ENCODE assay signal across 10 cellular contexts in genomic region chr2:134491796-134492441, GRCh38.
DNase-seq lines count a peak whose midpoint lies in the region; ATAC-seq and TF ChIP-seq lines count a peak whose summit lies in the region.
"Had no signal": no experiment of that assay in that cellular context is flagged by ENCODE, and none has a peak within 500 bp of the region (broad histone marks: within the 10 kb centered on the region; RNA-seq: fewer than 3 reads in every experiment).

No MANE protein-coding gene starts in this region.

- H4K8ac ChIP-seq in mesenchymal stem cell (ENCODE audit: low read length): no peak overlapping the region

- H4K91ac ChIP-seq in mesenchymal stem cell (ENCODE audit: low read length): no peak overlapping the region

- peak; percentile 98 for DNase-seq in DMS153 (lab: John Stamatoyannopoulos, UW)
- peak; percentile 92 for DNase-seq in NCI-H146 (lab: John Stamatoyannopoulos, UW)
- no peak for DNase-seq in RWPE2 (ENCODE audit: low spot score)
- no peak for DNase-seq in kidney epithelial cell (ENCODE audit: low read depth)
- no peak for DNase-seq in mesenchymal stem cell
- no peak for DNase-seq in epidermal melanocyte (ENCODE audit: insufficient read length, low spot score)
- no peak for DNase-seq in activated naive CD4-positive, alpha-beta T cell (lab: John Stamatoyannopoulos, UW)
- DNase-seq: activated B cell treated with CpG ODN at 0.5 μM for 24 hours, aorta had no signal

- no peak overlapping the region for H3K4ac ChIP-seq in mesenchymal stem cell (ENCODE audit: low read depth in 1 of 2, low read length in 2 of 2)

- H3K9ac ChIP-seq in mesenchymal stem cell (ENCODE audit: low read length): no peak overlapping the region

- peaks cover 10% of the 10 kb centered on the region for H3K79me1 ChIP-seq in mesenchymal stem cell (replicated peaks; ENCODE audit: low read length, poor library complexity, severe bottlenecking)

- H3K36me3 ChIP-seq in RWPE2 (ENCODE audit: low read depth) (no peaks in the 10 kb centered on the region), kidney epithelial cell (ENCODE audit: control insufficient read depth, insufficient read depth, low read length) (no peaks in the 10 kb centered on the region), mesenchymal stem cell (ENCODE audit: control insufficient read depth in 1 of 2, insufficient read depth in 2 of 2, low read depth in 1 of 2, low read length in 2 of 2) (no peaks in the 10 kb centered on the region)

- no peak overlapping the region for H3K23ac ChIP-seq in mesenchymal stem cell (ENCODE audit: low read length in 2 of 2)

- no peak overlapping the region for H3K18ac ChIP-seq in mesenchymal stem cell (ENCODE audit: low read depth in 1 of 2, low read length in 2 of 2)

- 73% methylated on average over 9 of the region's 9 CpGs for WGBS in mesenchymal stem cell

- H3K14ac ChIP-seq in mesenchymal stem cell (ENCODE audit: low read length in 2 of 2): no peak overlapping the region

- H2BK5ac ChIP-seq in mesenchymal stem cell (ENCODE audit: low read depth, low read length, poor library complexity, severe bottlenecking): no peak overlapping the region

- H2AK5ac ChIP-seq in mesenchymal stem cell (ENCODE audit: low read length, severe bottlenecking): no peak overlapping the region

- H3K27me3 ChIP-seq in RWPE2 (ENCODE audit: insufficient read depth, poor library complexity, severe bottlenecking): peaks cover 14% of the 10 kb centered on the region
- no peaks in the 10 kb centered on the region for H3K27me3 ChIP-seq in kidney epithelial cell (ENCODE audit: control insufficient read depth, insufficient read depth, low read length)
- H3K27me3 ChIP-seq in mesenchymal stem cell (ENCODE audit: control insufficient read depth in 1 of 2, insufficient read depth in 1 of 2, low read length in 2 of 2): peaks cover 0 to 34% of the 10 kb centered on the region in 2 experiments

- peak; percentile 26 for TF ChIP-seq CTCF in RWPE2 (IDR thresholded peaks at IDR 0.05; ENCODE audit: poor library complexity, severe bottlenecking)
- peak; percentile 39 for TF ChIP-seq CTCF in kidney epithelial cell (IDR thresholded peaks at IDR 0.05; ENCODE audit: insufficient read depth, low read length, poor library complexity, severe bottlenecking)

- H3K27ac ChIP-seq in RWPE2 (ENCODE audit: poor library complexity, severe bottlenecking) (no peak overlapping the region), mesenchymal stem cell (ENCODE audit: low read length, poor library complexity, severe bottlenecking) (no peak overlapping the region)

- no peak overlapping the region for H2BK120ac ChIP-seq in mesenchymal stem cell (ENCODE audit: low read depth, low read length)

- H3K9me3 ChIP-seq in RWPE2 (ENCODE audit: severe bottlenecking) (no peaks in the 10 kb centered on the region), mesenchymal stem cell (ENCODE audit: control insufficient read depth, low read length) (no peaks in the 10 kb centered on the region)

- H2BK12ac ChIP-seq in mesenchymal stem cell (ENCODE audit: low read length in 2 of 2): no peak overlapping the region

- H3K4me2 ChIP-seq in mesenchymal stem cell (ENCODE audit: low read length, poor library complexity, severe bottlenecking): no peak overlapping the region

- ATAC-seq in RWPE2 (ENCODE audit: low read depth) (peak; percentile 81), HG03135 (IDR thresholded peaks at IDR 0.05; ENCODE audit: unreplicated experiment) (no peak)

- no peak overlapping the region for H2AFZ ChIP-seq in mesenchymal stem cell (ENCODE audit: low read depth, low read length)

- H3K4me3 ChIP-seq in RWPE2 (ENCODE audit: severe bottlenecking) (no peak overlapping the region), kidney epithelial cell (ENCODE audit: low read depth, low read length) (no peak overlapping the region), mesenchymal stem cell (ENCODE audit: insufficient read depth in 1 of 2, low read depth in 1 of 2, low read length in 2 of 2) (no peak overlapping the region)

- no peak overlapping the region for H2BK15ac ChIP-seq in mesenchymal stem cell (ENCODE audit: low read depth, poor library complexity, severe bottlenecking)

- H3K4me1 ChIP-seq in RWPE2 (ENCODE audit: insufficient read depth, poor library complexity, severe bottlenecking) (no peaks in the 10 kb centered on the region), mesenchymal stem cell (ENCODE audit: control insufficient read depth, insufficient read depth, low read depth, low read length) (no peaks in the 10 kb centered on the region)

Comparison
In these comparisons a context has a peak if more than half of its experiments do, and no peak if none do; other contexts are left out.
1. DNase-seq: peak in DMS153 (single experiment) and NCI-H146 (single experiment); none in RWPE2 (single experiment), kidney epithelial cell (single experiment), mesenchymal stem cell (single experiment), epidermal melanocyte (single experiment) and activated naive CD4-positive, alpha-beta T cell (0 of 4).